Comparison of ENCODE assay signal across 1 cellular context in genomic region chr5:81305783-81306182, GRCh38.
TF ChIP-seq lines count a peak whose summit lies in the region.

No MANE protein-coding gene starts in this region.

TF ChIP-seq in HepG2, 621 proteins besides CTCF, POLR2A, EP300 and RAD21 (continued from another document):
- no peak for TF ChIP-seq SMARCE1 (IDR thresholded peaks at IDR 0.05; ENCODE audit: borderline replicate concordance)
